In the genomic region with DNA sequence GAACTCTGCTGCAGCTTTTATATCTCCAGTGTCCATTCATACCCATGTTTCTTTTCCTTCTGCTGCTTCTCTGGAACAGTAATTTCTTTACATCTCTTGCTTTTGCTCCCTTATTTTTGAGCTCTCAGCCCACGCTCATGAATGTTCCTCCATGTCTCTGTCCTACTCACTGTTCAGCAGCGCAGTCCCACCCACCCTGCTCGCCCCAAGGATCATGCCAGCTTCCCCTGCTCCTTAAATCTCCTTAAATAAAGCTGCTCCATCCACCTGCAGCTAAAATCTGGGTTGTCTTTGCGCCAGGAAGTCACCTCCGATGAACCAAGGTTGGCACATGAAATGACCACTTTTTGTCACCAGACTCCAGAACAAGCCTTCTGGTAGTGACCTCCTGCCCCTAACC, we compare ENCODE assay signal across 22 cellular contexts.
"Had no signal": no experiment of that assay in that cellular context is flagged by ENCODE, and none has a peak within 500 bp of the region (broad histone marks: within the 10 kb centered on the region; RNA-seq: fewer than 3 reads in every experiment).

No MANE protein-coding gene starts in this region.

- H3K4me1 Mint-ChIP-seq: activated CD4-positive, alpha-beta T cell treated with anti-CD3 and anti-CD28 coated beads, Interleukin-2, amount 10 ng/mL, durations not matched to agents 7 days and 5 days; central memory CD8-positive, alpha-beta T cell; neural crest cell had no signal

- DNase-seq: activated CD4-positive, alpha-beta T cell treated with anti-CD3 and anti-CD28 coated beads, Interleukin-2, amount 10 ng/mL, durations not matched to agents 7 days and 5 days; activated CD8-positive, alpha-beta T cell treated with anti-CD3 and anti-CD28 coated beads for 36 hours; activated naive CD4-positive, alpha-beta T cell; activated T-cell treated with anti-CD3 and anti-CD28 coated beads, Interleukin-2, amount 50 U/mL, for 1 hour; adrenal gland; cortex of kidney; heart right ventricle; left colon; mesenchymal stem cell; naive B cell; retina; sigmoid colon; spleen; stimulated activated CD4-positive, alpha-beta T cell treated with anti-CD3 and anti-CD28 coated beads, Interleukin-4, amount 100 ng/mL, for 1 hour; stimulated activated naive CD8-positive, alpha-beta T cell treated with anti-CD3 and anti-CD28 coated beads, Interleukin-15, Interleukin-2, amounts not matched to agents 100 U/mL and 50 U/mL, for 24 hours; tibial artery had no signal

- H3K27ac ChIP-seq: adrenal gland, heart right ventricle, sigmoid colon, spleen, tibial artery, VCaP had no signal

- H3K4me3 ChIP-seq: adrenal gland, heart right ventricle, sigmoid colon, spleen, tibial artery had no signal

- H3K4me1 ChIP-seq: heart right ventricle had no signal

- H3K27me3 Mint-ChIP-seq: activated CD4-positive, alpha-beta T cell treated with anti-CD3 and anti-CD28 coated beads, Interleukin-2, amount 10 ng/mL, durations not matched to agents 7 days and 5 days; activated CD8-positive, alpha-beta T cell treated with anti-CD3 and anti-CD28 coated beads for 36 hours; activated naive CD8-positive, alpha-beta T cell; central memory CD8-positive, alpha-beta T cell; naive B cell had no signal

- ATAC-seq: activated CD4-positive, CD25-positive, alpha-beta regulatory T cell treated with anti-CD3 and anti-CD28 coated beads, Interleukin-2, amount 50 U/mL, for 24 hours; activated CD8-positive, alpha-beta T cell treated with anti-CD3 and anti-CD28 coated beads for 36 hours; heart right ventricle; left colon; stimulated activated naive CD8-positive, alpha-beta T cell treated with anti-CD3 and anti-CD28 coated beads, Interleukin-15, Interleukin-2, amounts not matched to agents 100 U/mL and 50 U/mL, for 24 hours had no signal

- H3K9me3 ChIP-seq: adrenal gland, heart right ventricle, sigmoid colon, spleen, tibial artery had no signal

- H3K27ac Mint-ChIP-seq: activated CD8-positive, alpha-beta T cell treated with anti-CD3 and anti-CD28 coated beads for 36 hours; activated naive CD8-positive, alpha-beta T cell; activated T-helper 2 cell treated with anti-CD3 and anti-CD28 coated beads, Interferon-gamma antibody, Interleukin-2, Interleukin-4, amounts not matched to agents 10 μg/mL and 5 μg/mL and 100 μg/mL, durations not matched to agents 14 hours and 24 hours and 36 hours had no signal

- H3K4me3 Mint-ChIP-seq: activated CD4-positive, alpha-beta T cell treated with anti-CD3 and anti-CD28 coated beads, Interleukin-2, amount 10 ng/mL, durations not matched to agents 7 days and 5 days; activated CD8-positive, alpha-beta T cell treated with anti-CD3 and anti-CD28 coated beads for 36 hours; activated naive CD8-positive, alpha-beta T cell; central memory CD8-positive, alpha-beta T cell; naive B cell; neural crest cell had no signal

- H3K9me3 Mint-ChIP-seq: activated CD4-positive, alpha-beta T cell treated with anti-CD3 and anti-CD28 coated beads, Interleukin-2, amount 10 ng/mL, durations not matched to agents 7 days and 5 days; activated CD8-positive, alpha-beta T cell treated with anti-CD3 and anti-CD28 coated beads for 36 hours; activated T-helper 2 cell treated with anti-CD3 and anti-CD28 coated beads, Interferon-gamma antibody, Interleukin-2, Interleukin-4, amounts not matched to agents 10 μg/mL and 5 μg/mL and 100 μg/mL, durations not matched to agents 14 hours and 24 hours and 36 hours; central memory CD8-positive, alpha-beta T cell; naive B cell; neural crest cell had no signal

- H3K27me3 ChIP-seq: adrenal gland, heart right ventricle, sigmoid colon, spleen, tibial artery had no signal
